Comparison of ENCODE assay signal across 25 cellular contexts in genomic region chr11:116148056-116148455, GRCh38.
DNase-seq lines count a peak whose midpoint lies in the region; ATAC-seq lines count a peak whose summit lies in the region.
"Had no signal": no experiment of that assay in that cellular context is flagged by ENCODE, and none has a peak within 500 bp of the region (broad histone marks: within the 10 kb centered on the region; RNA-seq: fewer than 3 reads in every experiment).

No MANE protein-coding gene starts in this region.

- no peak for ATAC-seq in HG03432 (IDR thresholded peaks at IDR 0.05; ENCODE audit: unreplicated experiment)
- ATAC-seq: activated CD8-positive, alpha-beta T cell treated with anti-CD3 and anti-CD28 coated beads for 36 hours; activated T-cell treated with anti-CD3 and anti-CD28 coated beads, Interleukin-2, amount 50 U/mL, for 4 hours; gastrocnemius medialis; left lobe of liver; T-helper 17 cell had no signal

- DNase-seq in D341Med (ENCODE audit: low spot score) (peak; percentile 48), NCI-H1092 (lab: John Stamatoyannopoulos, UW) (peak; percentile 61), NCI-H748 treated with DMSO at 0.1 percent for 48 hours (lab: John Stamatoyannopoulos, UW) (peak; percentile 32), iPS DF 19.7 (ENCODE audit: low read depth, low spot score) (peak; percentile 45), GOT3 (lab: John Stamatoyannopoulos, UW) (no peak)
- DNase-seq in activated CD4-positive, alpha-beta T cell treated with anti-CD3 and anti-CD28 coated beads, Interleukin-2, amount 50 U/mL, for 1 hour, result no peak
- no peak for DNase-seq in effector CD4-positive, alpha-beta T cell
- DNase-seq: activated CD8-positive, alpha-beta T cell treated with anti-CD3 and anti-CD28 coated beads for 36 hours; activated naive CD4-positive, alpha-beta T cell treated with anti-CD3 and anti-CD28 coated beads for 36 hours; activated T-cell treated with anti-CD3 and anti-CD28 coated beads, Interleukin-2, amount 50 U/mL, for 4 hours; caudate nucleus; CD4-positive, CD25-positive, alpha-beta regulatory T cell; erythroblast; gastrocnemius medialis; Karpas-422; NCI-H1048; NCI-H226; PC-9; SIG-M5; stimulated activated CD4-positive, alpha-beta T cell treated with anti-CD3 and anti-CD28 coated beads, Interleukin-12 subunit alpha, Interleukin-12 subunit beta, amount 100 ng/mL, for 4 hours; stimulated activated CD8-positive, alpha-beta memory T cell treated with anti-CD3 and anti-CD28 coated beads, Interleukin-4, amount 100 ng/mL, for 48 hours; substantia nigra; T-helper 17 cell had no signal

Comparison
In these comparisons a context has a peak if more than half of its experiments do, and no peak if none do; other contexts are left out.
1. DNase-seq: peak in D341Med (single experiment), NCI-H1092 (single experiment), NCI-H748 treated with DMSO at 0.1 percent for 48 hours (single experiment) and iPS DF 19.7 (single experiment); none in activated CD4-positive, alpha-beta T cell treated with anti-CD3 and anti-CD28 coated beads, Interleukin-2, amount 50 U/mL, for 1 hour (single experiment), effector CD4-positive, alpha-beta T cell (single experiment) and GOT3 (single experiment).